21 cellular contexts compared by ENCODE assay signal in the genomic region with DNA sequence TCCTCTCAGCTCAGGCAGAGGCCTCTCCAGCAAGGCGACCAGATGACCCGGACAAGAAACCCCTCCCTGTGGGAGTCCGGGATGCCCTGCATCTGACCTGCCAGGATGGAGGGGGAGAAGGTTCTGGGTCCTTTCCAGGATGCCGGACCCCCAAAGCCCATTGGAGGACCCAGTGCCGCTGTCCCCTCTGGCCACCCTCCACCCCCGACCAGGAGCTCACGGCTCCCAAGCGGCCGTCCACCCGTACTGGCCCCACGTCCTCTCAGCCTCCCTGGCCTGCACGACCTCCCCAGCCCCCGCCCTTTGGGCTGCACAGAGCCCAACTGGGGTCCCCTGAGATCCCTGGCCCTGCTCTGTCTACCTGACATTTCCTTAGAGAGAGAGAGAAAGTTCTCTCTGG. TPM values are rescaled to one million over a fixed set of nuclear protein-coding genes. Genes with fewer than 3 reads are reported as not detected.
DNase-seq lines count a peak whose midpoint lies in the region; ATAC-seq, FAIRE-seq and TF ChIP-seq lines count a peak whose summit lies in the region.
"Had no signal": no experiment of that assay in that cellular context is flagged by ENCODE, and none has a peak within 500 bp of the region (broad histone marks: within the 10 kb centered on the region; RNA-seq: fewer than 3 reads in every experiment).

No MANE protein-coding gene starts in this region.

- intact Hi-C loops in Caco-2 (cut with micrococcal nuclease; ENCODE audit: unreplicated experiment) = no loop called here

- H3K4me1 Mint-ChIP-seq in Caco-2 (ENCODE audit: low read depth, unreplicated experiment) = no peaks in the 10 kb centered on the region

- H3K9me3 Mint-ChIP-seq in Caco-2 (ENCODE audit: unreplicated experiment) = no peaks in the 10 kb centered on the region
- H3K9me3 Mint-ChIP-seq: CD8-positive, alpha-beta T cell had no signal

- H3K4me3 Mint-ChIP-seq in Caco-2 (ENCODE audit: unreplicated experiment) = no peak overlapping the region
- H3K4me3 Mint-ChIP-seq: CD8-positive, alpha-beta T cell had no signal

- peak overlapping the region; percentile 30 for H3K27ac Mint-ChIP-seq in Caco-2 (ENCODE audit: unreplicated experiment)
- H3K27ac Mint-ChIP-seq: CD8-positive, alpha-beta T cell had no signal

- no peak for FAIRE-seq in H1 (lab: Jason Lieb, UNC)
- FAIRE-seq: A549, GM12878, GM19239, HTR-8/SVneo, K562 had no signal

- POLR2A ChIA-PET in Caco-2 (lab: Charles Lee) = no interaction called here
- POLR2A ChIA-PET in H1 (lab: Charles Lee; ENCODE audit: partially characterized antibody) = interaction anchor here (0.6 to 1.7 kb wide), 6 partner anchors 12 to 825 kb away, joined by 3 to 5 read pairs (median 4); no protein-coding TSS in a partner anchor

- no peak for TF ChIP-seq RAD21 in H1 (IDR thresholded peaks at IDR 0.05 in 1 of 2, conservative IDR thresholded peaks at IDR 0.05 in 1 of 2; ENCODE audit: low read depth in 2 of 2, low read length in 2 of 2)

- no peak overlapping the region for H3K23ac ChIP-seq in H1 (ENCODE audit: insufficient read length)
- H3K23ac ChIP-seq in neuronal stem cell (ENCODE audit: low read depth, low read length, poor library complexity) = peak overlapping the region; percentile 85

- DNase-seq in Caco-2 (no peak), H1 (ENCODE audit: low read depth in 1 of 2, low spot score in 2 of 2) (no peak), neuronal stem cell (ENCODE audit: low spot score) (no peak), NCI-H2081 treated with DMSO at 0.1 percent for 48 hours (lab: John Stamatoyannopoulos, UW) (no peak), HK-2 (ENCODE audit: unreplicated experiment) (no peak)
- DNase-seq in activated CD8-positive, alpha-beta memory T cell treated with anti-CD3 and anti-CD28 coated beads for 24 hours = no peak
- DNase-seq: AML-193, DMS 273 treated with DMSO at 0.1 percent for 48 hours, DMS53, DND-41, EL, IMR-90 had no signal

- H3K27ac ChIP-seq in H1 (ENCODE audit: low read depth, low read length) = no peak overlapping the region
- no peak overlapping the region for H3K27ac ChIP-seq in neuronal stem cell (replicated peaks; ENCODE audit: low read length)
- H3K27ac ChIP-seq: A549; BLaER1 treated with 17β-estradiol and CSF1 and Interleukin-3, amounts not matched to agents 10 nM and 100 nM had no signal

- TF ChIP-seq POLR2A in H1 (IDR thresholded peaks at IDR 0.05; ENCODE audit: control extremely low read depth in 1 of 2, low read depth in 2 of 2, low read length in 2 of 2) = no peak

- H2BK20ac ChIP-seq in H1 (ENCODE audit: low read length) = no peak overlapping the region

- H3K79me1 ChIP-seq in H1 (ENCODE audit: low read depth, low read length) (no peaks in the 10 kb centered on the region), neuronal stem cell (ENCODE audit: low read depth, low read length) (peaks cover 7% of the 10 kb centered on the region)

- H4K5ac ChIP-seq in H1 (ENCODE audit: insufficient read length, low read depth, low read length) = no peak overlapping the region

- H3K4me3 ChIP-seq in Caco-2 (ENCODE audit: low read depth, low read length) (no peak overlapping the region), H1 (ENCODE audit: extremely low read depth in 1 of 4, insufficient read depth in 2 of 4, low read depth in 3 of 4, low read length in 4 of 4) (no peak overlapping the region), neuronal stem cell (ENCODE audit: low read length in 2 of 2) (no peak overlapping the region)
- H3K4me3 ChIP-seq: A549; BLaER1 treated with 17β-estradiol and CSF1 and Interleukin-3, amounts not matched to agents 10 nM and 100 nM; GM12878; HAP-1; K562 had no signal

- H3K9me3 ChIP-seq in Caco-2 (no peaks in the 10 kb centered on the region), H1 (ENCODE audit: insufficient read depth in 2 of 2, low read depth in 1 of 2, low read length in 1 of 2) (no peaks in the 10 kb centered on the region), neuronal stem cell (replicated peaks in 1 of 2; ENCODE audit: control insufficient read depth in 2 of 2, insufficient read depth in 1 of 2, low read depth in 1 of 2, low read length in 2 of 2) (peaks cover 7 to 8% of the 10 kb centered on the region in 2 donors)
- H3K9me3 ChIP-seq: HAP-1 had no signal

- no peak overlapping the region for H3K18ac ChIP-seq in H1 (ENCODE audit: extremely low read depth, low read length)
- H3K18ac ChIP-seq in neuronal stem cell (ENCODE audit: low read length) = no peak overlapping the region

- H3K36me3 ChIP-seq in Caco-2 (ENCODE audit: control insufficient read depth, insufficient read depth, low read length) = peaks cover 2% of the 10 kb centered on the region; the same call in 1 of the 2 replicates
- H3K36me3 ChIP-seq in H1 (ENCODE audit: control insufficient read depth in 2 of 4, insufficient read depth in 4 of 4, low read length in 3 of 4) = peaks cover 15 to 34% (median 31%) of the 10 kb centered on the region in 4 experiments
- H3K36me3 ChIP-seq in neuronal stem cell (replicated peaks in 1 of 2; ENCODE audit: control insufficient read depth in 2 of 2, insufficient read depth in 2 of 2, low read length in 2 of 2) = peaks cover 47 to 83% of the 10 kb centered on the region in 2 donors

- H3K4ac ChIP-seq in H1 (replicated peaks; ENCODE audit: insufficient read length, low read depth, low read length) = no peak overlapping the region
- no peak overlapping the region for H3K4ac ChIP-seq in neuronal stem cell (ENCODE audit: low read length)

- no peak for TF ChIP-seq EP300 in H1 (IDR thresholded peaks at IDR 0.05; ENCODE audit: borderline replicate concordance in 1 of 2, low read depth in 2 of 2, low read length in 2 of 2)

- H2BK120ac ChIP-seq in H1 (replicated peaks; ENCODE audit: low read depth, low read length) (no peak overlapping the region), neuronal stem cell (ENCODE audit: low read depth, low read length) (no peak overlapping the region)

- no TSS peak for BruUV-seq in Caco-2 (replicated peaks; lab: Mats Ljungman, UMichigan)

- H3K9ac ChIP-seq in H1 (replicated peaks in 1 of 4; ENCODE audit: extremely low read depth in 1 of 4, low read depth in 3 of 4, low read length in 3 of 4) = no peak overlapping the region
- no peak overlapping the region for H3K9ac ChIP-seq in neuronal stem cell (ENCODE audit: low read depth, low read length, poor library complexity)

- no peak overlapping the region for H2AFZ ChIP-seq in H1 (ENCODE audit: low read length)
- H2AFZ ChIP-seq in neuronal stem cell (ENCODE audit: low read length) = no peak overlapping the region

- WGBS in H1 (ENCODE audit: extremely low coverage in 1 of 2, insufficient coverage in 1 of 2, insufficient read length in 1 of 2, insufficient replicate concordance in 2 of 2, low coverage in 1 of 2, low lambda C conversion rate in 2 of 2, missing lambda C conversion rate in 1 of 2), 2 experiments = 94% methylated on average over 13 of the region's 13 CpGs; no CpG with 5 or more reads in 1 of the 2 experiments
- WGBS in neuronal stem cell (ENCODE audit: extremely low coverage in 2 of 2, insufficient read length in 2 of 2, insufficient replicate concordance in 1 of 2), 2 donors = no CpG with 5 or more reads among the region's 13 CpGs

- H3K27me3 ChIP-seq in Caco-2 (replicated peaks; ENCODE audit: control insufficient read depth, insufficient read depth, low read length) (no peaks in the 10 kb centered on the region), H1 (replicated peaks in 1 of 4; ENCODE audit: control insufficient read depth in 3 of 4, extremely low read depth in 1 of 4, insufficient read depth in 3 of 4, low read length in 3 of 4) (no peaks in the 10 kb centered on the region), neuronal stem cell (ENCODE audit: control insufficient read depth in 3 of 3, insufficient read depth in 3 of 3, low read depth in 1 of 3, low read length in 3 of 3) (no peaks in the 10 kb centered on the region)
- H3K27me3 ChIP-seq: BLaER1 treated with 17β-estradiol and CSF1 and Interleukin-3, amounts not matched to agents 10 nM and 100 nM had no signal

- ATAC-seq in GM18858 (IDR thresholded peaks at IDR 0.05; ENCODE audit: unreplicated experiment) = no peak
- ATAC-seq: A549; CD8-positive, alpha-beta T cell; GM12878; K562 had no signal

- no peak overlapping the region for H3K56ac ChIP-seq in H1 (replicated peaks; ENCODE audit: insufficient read length, low read depth, low read length)

- 0 out of 2 replicates have a peak overlapping the region, but pooled peaks have one; percentile 25 for H4K8ac ChIP-seq in H1 (ENCODE audit: extremely low read depth, insufficient read depth, low read length)
- H4K8ac ChIP-seq in neuronal stem cell (ENCODE audit: low read depth, low read length) = peak overlapping the region; percentile 65

- no peak overlapping the region for H3K4me2 ChIP-seq in H1 (ENCODE audit: insufficient read depth in 1 of 2, low read depth in 2 of 2, low read length in 2 of 2)
- H3K4me2 ChIP-seq in neuronal stem cell (ENCODE audit: insufficient read depth, low read length, poor library complexity, severe bottlenecking) = no peak overlapping the region
- H3K4me2 ChIP-seq: A549; BLaER1 treated with 17β-estradiol and CSF1 and Interleukin-3, amounts not matched to agents 10 nM and 100 nM had no signal

- no peaks in the 10 kb centered on the region for H3K27me3 Mint-ChIP-seq in Caco-2 (ENCODE audit: insufficient read depth, unreplicated experiment)

- H3K14ac ChIP-seq in H1 (ENCODE audit: insufficient read length) (no peak overlapping the region), neuronal stem cell (ENCODE audit: low read length) (no peak overlapping the region)

- H4K91ac ChIP-seq in H1 (replicated peaks; ENCODE audit: insufficient read length, low read length) (no peak overlapping the region), neuronal stem cell (ENCODE audit: low read depth, low read length, poor library complexity) (no peak overlapping the region)

- CTCF ChIA-PET in Caco-2 (lab: Charles Lee) (no interaction called here), H1 (lab: Charles Lee; ENCODE audit: partially characterized antibody) (interaction anchor here (0.5 to 2.3 kb wide), 5 partner anchors 22 to 180 kb away, joined by 3 to 12 read pairs (median 4); no protein-coding TSS in a partner anchor)

- H3K23me2 ChIP-seq in H1 (ENCODE audit: low read depth, low read length) = no peaks in the 10 kb centered on the region

- H2BK5ac ChIP-seq in H1 (ENCODE audit: low read depth, low read length) (no peak overlapping the region), neuronal stem cell (ENCODE audit: low read length) (no peak overlapping the region)

- H2BK12ac ChIP-seq in H1 (ENCODE audit: low read depth, low read length) (no peak overlapping the region), neuronal stem cell (ENCODE audit: low read length) (no peak overlapping the region)

- H2AK5ac ChIP-seq in H1 (ENCODE audit: low read depth, low read length) = no peak overlapping the region
- H2AK5ac ChIP-seq in neuronal stem cell (ENCODE audit: low read depth, low read length) = no peak overlapping the region

- H3K79me2 ChIP-seq in H1 (ENCODE audit: control insufficient read depth in 1 of 2, insufficient read depth in 2 of 2, low read length in 2 of 2) = no peaks in the 10 kb centered on the region

- TF ChIP-seq CTCF in Caco-2 (IDR thresholded peaks at IDR 0.05; ENCODE audit: insufficient read depth in 1 of 2, low read depth in 1 of 2, low read length in 1 of 2, severe bottlenecking in 1 of 2, unreplicated experiment in 1 of 2) (no peak), H1 (IDR thresholded peaks at IDR 0.05; ENCODE audit: control extremely low read depth in 1 of 3, insufficient read depth in 1 of 3, low read depth in 1 of 3, low read length in 3 of 3) (no peak)

- no peak overlapping the region for H2BK15ac ChIP-seq in H1 (ENCODE audit: low read length)
- no peak overlapping the region for H2BK15ac ChIP-seq in neuronal stem cell (ENCODE audit: low read length)

- H3K4me1 ChIP-seq in Caco-2 = no peaks in the 10 kb centered on the region
- no peaks in the 10 kb centered on the region for H3K4me1 ChIP-seq in H1 (replicated peaks in 1 of 4; ENCODE audit: control insufficient read depth in 3 of 4, insufficient read depth in 4 of 4, low read length in 3 of 4)
- no peaks in the 10 kb centered on the region for H3K4me1 ChIP-seq in neuronal stem cell (ENCODE audit: control insufficient read depth in 2 of 2, insufficient read depth in 1 of 2, low read depth in 1 of 2, low read length in 2 of 2)
- H3K4me1 ChIP-seq: A549; BLaER1 treated with 17β-estradiol and CSF1 and Interleukin-3, amounts not matched to agents 10 nM and 100 nM; HAP-1 had no signal

- H4K20me1 ChIP-seq in H1 (replicated peaks in 1 of 2; ENCODE audit: control insufficient read depth in 1 of 2, insufficient read depth in 2 of 2, low read length in 2 of 2) = peaks cover 4 to 20% of the 10 kb centered on the region in 2 experiments

- H3K36me3 Mint-ChIP-seq in Caco-2 (ENCODE audit: insufficient read depth, unreplicated experiment) = peaks cover 61% of the 10 kb centered on the region

RNA-seq across cellular contexts. Expression of a gene that starts 24.0 kb away (rescaled TPM):
- total RNA-seq in Caco-2 (2022) = 47.0 and 52.2 TPM in 2 replicates
- 92.3 and 95.3 TPM in 2 replicates for total RNA-seq in H1 (2021; fragmentation: NEBNext Ultra II Directional; extraction: Animal tissue kit (Norgen Biotek cat#: 25700))
- polyA plus RNA-seq in H1 (2011; rRNA removed) = 91.7 and 142 TPM in 2 replicates
- 63.4 TPM for polyA plus RNA-seq in H1 (2011; cell fraction: cytosol; rRNA removed)
- 97.0 TPM for polyA plus RNA-seq in H1 (2011; cell fraction: nucleus; rRNA removed)
- polyA plus RNA-seq in H1 (2012, experiment 1 of 2) = 66.1 to 117 TPM (median 109 TPM) in 4 replicates
- 90.9 TPM for polyA plus RNA-seq in H1 (2012, experiment 2 of 2)
- 59.3 TPM for polyA plus RNA-seq in H1 (2013, experiment 1 of 2)
- polyA plus RNA-seq in H1 (2013, experiment 2 of 2) = 59.3 TPM
- polyA minus RNA-seq in H1 (2011; rRNA and poly(A)+ RNA removed) = 28.7 and 37.4 TPM in 2 replicates
- polyA minus RNA-seq in H1 (2011; cell fraction: cytosol; rRNA and poly(A)+ RNA removed) = 82.9 TPM
- 47.7 TPM for polyA minus RNA-seq in H1 (2011; cell fraction: nucleus; rRNA and poly(A)+ RNA removed)
- polyA plus RNA-seq in neuronal stem cell (2013, experiment 1 of 2) = 148 TPM
- polyA plus RNA-seq in neuronal stem cell (2013, experiment 2 of 2) = 141 TPM

RNA-seq across cellular contexts. Expression of a gene that starts 50.5 kb away (rescaled TPM):
- total RNA-seq in Caco-2 (2022) = 44.4 and 49.6 TPM in 2 replicates
- 99.5 and 108 TPM in 2 replicates for total RNA-seq in H1 (2021; fragmentation: NEBNext Ultra II Directional; extraction: Animal tissue kit (Norgen Biotek cat#: 25700))
- polyA plus RNA-seq in H1 (2011; rRNA removed) = 130 and 184 TPM in 2 replicates
- polyA plus RNA-seq in H1 (2011; cell fraction: cytosol; rRNA removed) = 123 TPM
- polyA plus RNA-seq in H1 (2011; cell fraction: nucleus; rRNA removed) = 379 TPM
- polyA plus RNA-seq in H1 (2012, experiment 1 of 2) = 99.6 to 116 TPM (median 105 TPM) in 4 replicates
- 147 TPM for polyA plus RNA-seq in H1 (2012, experiment 2 of 2)
- polyA plus RNA-seq in H1 (2013, experiment 1 of 2) = 141 TPM
- 142 TPM for polyA plus RNA-seq in H1 (2013, experiment 2 of 2)
- polyA minus RNA-seq in H1 (2011; rRNA and poly(A)+ RNA removed) = 46.6 and 71.7 TPM in 2 replicates
- polyA minus RNA-seq in H1 (2011; cell fraction: cytosol; rRNA and poly(A)+ RNA removed) = 61.9 TPM
- polyA minus RNA-seq in H1 (2011; cell fraction: nucleus; rRNA and poly(A)+ RNA removed) = 59.6 TPM
- polyA plus RNA-seq in neuronal stem cell (2013, experiment 1 of 2) = 162 TPM
- 157 TPM for polyA plus RNA-seq in neuronal stem cell (2013, experiment 2 of 2)

RNA-seq across cellular contexts. Expression of a gene that starts 59.5 kb away (rescaled TPM):
- total RNA-seq in Caco-2 (2022) = 136 and 162 TPM in 2 replicates
- total RNA-seq in H1 (2021; fragmentation: NEBNext Ultra II Directional; extraction: Animal tissue kit (Norgen Biotek cat#: 25700)) = 163 and 174 TPM in 2 replicates
- polyA plus RNA-seq in H1 (2011; rRNA removed) = 166 and 200 TPM in 2 replicates
- 102 TPM for polyA plus RNA-seq in H1 (2011; cell fraction: cytosol; rRNA removed)
- 175 TPM for polyA plus RNA-seq in H1 (2011; cell fraction: nucleus; rRNA removed)
- polyA plus RNA-seq in H1 (2012, experiment 1 of 2) = 78.8 to 121 TPM (median 107 TPM) in 4 replicates
- polyA plus RNA-seq in H1 (2012, experiment 2 of 2) = 103 TPM
- 122 TPM for polyA plus RNA-seq in H1 (2013, experiment 1 of 2)
- 125 TPM for polyA plus RNA-seq in H1 (2013, experiment 2 of 2)
- 66.6 and 68.9 TPM in 2 replicates for polyA minus RNA-seq in H1 (2011; rRNA and poly(A)+ RNA removed)
- 116 TPM for polyA minus RNA-seq in H1 (2011; cell fraction: cytosol; rRNA and poly(A)+ RNA removed)
- polyA minus RNA-seq in H1 (2011; cell fraction: nucleus; rRNA and poly(A)+ RNA removed) = 61.1 TPM
- 138 TPM for polyA plus RNA-seq in neuronal stem cell (2013, experiment 1 of 2)
- polyA plus RNA-seq in neuronal stem cell (2013, experiment 2 of 2) = 146 TPM
